Comparison of ENCODE assay signal across 15 cellular contexts in the genomic region with DNA sequence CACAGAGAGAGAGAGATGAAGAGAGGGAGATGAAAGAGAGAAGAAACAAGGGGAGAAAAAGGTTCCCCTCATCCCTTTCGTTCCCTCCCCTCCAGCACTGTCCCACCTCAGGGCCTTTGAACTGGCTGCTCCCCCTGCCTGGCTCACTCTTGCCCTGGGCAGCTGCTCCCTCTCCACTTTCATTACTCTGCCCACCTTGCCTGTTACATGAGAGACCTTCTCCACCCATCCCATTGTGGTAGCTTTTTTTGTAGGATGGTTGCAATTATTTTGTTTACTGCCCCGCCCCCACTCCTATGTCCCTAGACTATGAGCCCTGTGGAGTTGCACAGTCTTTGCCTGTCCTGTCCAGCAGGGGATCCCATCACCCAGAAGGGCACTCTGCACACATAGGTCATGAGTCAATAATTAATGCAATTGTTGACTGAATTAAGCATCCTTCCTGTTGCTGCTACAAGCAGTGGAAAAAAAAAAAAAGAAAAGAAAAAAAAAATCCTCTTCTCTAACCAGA. TPM values are rescaled to one million over a fixed set of nuclear protein-coding genes. Genes with fewer than 3 reads are reported as not detected.
DNase-seq lines count a peak whose midpoint lies in the region; ATAC-seq and TF ChIP-seq lines count a peak whose summit lies in the region.
"Had no signal": no experiment of that assay in that cellular context is flagged by ENCODE, and none has a peak within 500 bp of the region (broad histone marks: within the 10 kb centered on the region; RNA-seq: fewer than 3 reads in every experiment).

No MANE protein-coding gene starts in this region.

- H3K27me3 Mint-ChIP-seq in T-helper 2 cell treated with Interferon-gamma antibody and Interleukin-4, amounts not matched to agents 5 μg/mL and 100 μg/mL, for 36 hours (ENCODE audit: low read depth) = peaks cover 31% of the 10 kb centered on the region
- peaks cover 64% of the 10 kb centered on the region for H3K27me3 Mint-ChIP-seq in type B pancreatic cell

- DNase-seq in T-helper 2 cell treated with Interferon-gamma antibody and Interleukin-4, amounts not matched to agents 5 μg/mL and 100 μg/mL, for 36 hours (ENCODE audit: low spot score) = no peak
- DNase-seq in T-helper 2 cell = no peak
- DNase-seq in NB4 (ENCODE audit: low read depth) = peak; percentile 45
- DNase-seq in dermis blood vessel endothelial cell = peak; percentile 31
- DNase-seq in type B pancreatic cell (ENCODE audit: extremely low spot score, unreplicated experiment) = no peak
- no peak for DNase-seq in NCI-H1048 (lab: John Stamatoyannopoulos, UW)
- DNase-seq: activated CD4-positive, alpha-beta T cell treated with anti-CD3 and anti-CD28 coated beads, Interleukin-2, amount 50 U/mL, for 1 hour; immature natural killer cell; NCI-H146; uterus had no signal

- H3K4me3 Mint-ChIP-seq in T-helper 2 cell treated with Interferon-gamma antibody and Interleukin-4, amounts not matched to agents 5 μg/mL and 100 μg/mL, for 36 hours = no peak overlapping the region
- H3K4me3 Mint-ChIP-seq in type B pancreatic cell = no peak overlapping the region
- H3K4me3 Mint-ChIP-seq: immature natural killer cell had no signal

- peak; percentile 35 for TF ChIP-seq CTCF in NB4 (IDR thresholded peaks at IDR 0.05; ENCODE audit: low read depth, low read length)
- peak; percentile 60 for TF ChIP-seq CTCF in type B pancreatic cell (conservative IDR thresholded peaks at IDR 0.05)

- no peak for ATAC-seq in GM19351 (IDR thresholded peaks at IDR 0.05; ENCODE audit: unreplicated experiment)
- no peak for ATAC-seq in GM18505 (IDR thresholded peaks at IDR 0.05; ENCODE audit: unreplicated experiment)

- peaks cover 2% of the 10 kb centered on the region for H3K9me3 Mint-ChIP-seq in T-helper 2 cell treated with Interferon-gamma antibody and Interleukin-4, amounts not matched to agents 5 μg/mL and 100 μg/mL, for 36 hours
- no peaks in the 10 kb centered on the region for H3K9me3 Mint-ChIP-seq in type B pancreatic cell

- no peaks in the 10 kb centered on the region for H3K36me3 Mint-ChIP-seq in T-helper 2 cell treated with Interferon-gamma antibody and Interleukin-4, amounts not matched to agents 5 μg/mL and 100 μg/mL, for 36 hours (ENCODE audit: low read depth)
- H3K36me3 Mint-ChIP-seq in type B pancreatic cell = no peaks in the 10 kb centered on the region

- peaks cover 3% of the 10 kb centered on the region for H3K4me1 Mint-ChIP-seq in T-helper 2 cell treated with Interferon-gamma antibody and Interleukin-4, amounts not matched to agents 5 μg/mL and 100 μg/mL, for 36 hours (ENCODE audit: low read depth)
- peaks cover 2% of the 10 kb centered on the region for H3K4me1 Mint-ChIP-seq in type B pancreatic cell (ENCODE audit: unreplicated experiment)

- TF ChIP-seq POLR2A in NB4 (IDR thresholded peaks at IDR 0.05; ENCODE audit: extremely low read depth, insufficient read length) = no peak
- no peak for TF ChIP-seq POLR2A in GM18505 (IDR thresholded peaks at IDR 0.05; ENCODE audit: borderline replicate concordance, extremely low read depth, insufficient read depth, insufficient read length)

- H3K4me3 ChIP-seq in NB4 (ENCODE audit: low read depth, low read length) = no peak overlapping the region
- H3K4me3 ChIP-seq: uterus had no signal

- peak overlapping the region; percentile 24 for H3K27ac Mint-ChIP-seq in T-helper 2 cell treated with Interferon-gamma antibody and Interleukin-4, amounts not matched to agents 5 μg/mL and 100 μg/mL, for 36 hours
- no peak overlapping the region for H3K27ac Mint-ChIP-seq in type B pancreatic cell
- H3K27ac Mint-ChIP-seq: immature natural killer cell had no signal

RNA-seq across cellular contexts. Expression of a gene that starts 14.1 kb away (rescaled TPM):
- 0.28 TPM in 1 of 2 replicates, not detected in the other for total RNA-seq in dermis blood vessel endothelial cell
- total RNA-seq in type B pancreatic cell (ENCODE audit: low replicate concordance) = 1.8 and 3.7 TPM in 2 replicates
- total RNA-seq: dermis microvascular lymphatic vessel endothelial cell, mononuclear cell, uterus had no signal

RNA-seq across cellular contexts. Expression of a gene that starts 23.7 kb away (rescaled TPM):
- total RNA-seq in dermis blood vessel endothelial cell (under 0.01 TPM in 1 of 2 replicates, not detected in the other), type B pancreatic cell (ENCODE audit: low replicate concordance) (0.68 TPM in 1 of 2 replicates, not detected in the other)
- total RNA-seq: dermis microvascular lymphatic vessel endothelial cell, mononuclear cell, pulmonary artery endothelial cell had no signal

RNA-seq across cellular contexts. Expression of a gene that starts 56.3 kb away (rescaled TPM):
- total RNA-seq in dermis blood vessel endothelial cell = 0.09 and 0.17 TPM in 2 replicates
- total RNA-seq in type B pancreatic cell (ENCODE audit: low replicate concordance) = 0.38 and 7.8 TPM in 2 replicates

RNA-seq across cellular contexts. Expression of a gene that starts 59.8 kb away (rescaled TPM):
- total RNA-seq in dermis blood vessel endothelial cell (0.17 and 0.84 TPM in 2 replicates), type B pancreatic cell (ENCODE audit: low replicate concordance) (4.2 and 5.9 TPM in 2 replicates)

Comparison
In these comparisons a context has a peak if more than half of its experiments do, and no peak if none do; other contexts are left out.
1. DNase-seq: peak in NB4 (single experiment) and dermis blood vessel endothelial cell (single experiment); none in T-helper 2 cell treated with Interferon-gamma antibody and Interleukin-4, amounts not matched to agents 5 μg/mL and 100 μg/mL, for 36 hours (single experiment), T-helper 2 cell (0 of 5), type B pancreatic cell (single experiment) and NCI-H1048 (single experiment).